22 cellular contexts compared by ENCODE assay signal in the genomic region with DNA sequence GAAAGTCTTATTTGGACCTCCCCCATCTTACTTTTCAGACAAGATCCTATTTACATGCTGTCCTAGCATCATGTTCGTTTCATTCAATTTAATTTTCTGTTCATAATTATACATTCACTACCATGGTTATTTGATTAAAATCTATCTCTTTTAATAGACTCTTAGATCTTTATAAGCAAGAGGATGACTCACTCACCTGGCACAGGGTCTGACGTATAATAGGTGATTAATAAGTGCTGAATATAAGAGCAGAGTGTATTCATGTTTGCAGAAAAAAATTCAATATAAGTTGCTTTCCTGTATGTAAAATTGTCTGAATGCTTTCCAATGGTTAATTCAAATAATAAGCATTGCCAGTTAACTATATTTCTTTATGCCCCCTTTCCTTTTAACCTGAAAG.
A peak's percentile ranks its signal among the peaks of the same experiment; 100 is the strongest.
DNase-seq lines count a peak whose midpoint lies in the region; ATAC-seq, FAIRE-seq and TF ChIP-seq lines count a peak whose summit lies in the region.
"Had no signal": no experiment of that assay in that cellular context is flagged by ENCODE, and none has a peak within 500 bp of the region (broad histone marks: within the 10 kb centered on the region; RNA-seq: fewer than 3 reads in every experiment).

No MANE protein-coding gene starts in this region.

- TF ChIP-seq CTCF in A549 (IDR thresholded peaks at IDR 0.05) (no peak), LNCaP clone FGC (IDR thresholded peaks at IDR 0.05; ENCODE audit: control insufficient read depth, extremely low read depth, insufficient read depth) (no peak), mammary epithelial cell (conservative IDR thresholded peaks at IDR 0.05 in 1 of 2, IDR thresholded peaks at IDR 0.05 in 1 of 2; ENCODE audit: extremely low read depth in 1 of 2, insufficient read depth in 1 of 2, low read depth in 1 of 2, low read length in 2 of 2) (no peak), foreskin keratinocyte (conservative IDR thresholded peaks at IDR 0.05) (no peak), prostate gland (IDR thresholded peaks at IDR 0.05) (no peak)

- intact Hi-C loops in mammary epithelial cell (cut with micrococcal nuclease) (no loop called here), posterior vena cava (cut with DNase I) (no loop called here), cardiac septum (cut with DNase I) (no loop called here), prostate gland (cut with DNase I) (no loop called here)

- peaks cover 19% of the 10 kb centered on the region for H3K4me1 ChIP-seq in A549
- peaks cover 11% of the 10 kb centered on the region for H3K4me1 ChIP-seq in mammary epithelial cell (ENCODE audit: insufficient read depth, low read length)
- H3K4me1 ChIP-seq in foreskin keratinocyte = peaks cover 22% of the 10 kb centered on the region
- no peaks in the 10 kb centered on the region for H3K4me1 ChIP-seq in prostate gland (replicated peaks)
- H3K4me1 ChIP-seq: BE2C had no signal

- no peak overlapping the region for H2AFZ ChIP-seq in mammary epithelial cell (ENCODE audit: low read depth, low read length)

- dilution Hi-C loops in mammary epithelial cell (cut with HindIII; ENCODE audit: low sequenced_read_pairs) = no loop called here

- in situ Hi-C loops in mammary epithelial cell (cut with MboI; ENCODE audit: low sequenced_read_pairs in 2 of 2) = no loop called here

- 0 out of 3 replicates have a peak, but pooled peaks cover under 1% of the 10 kb centered on the region for H3K9me3 ChIP-seq in A549
- H3K9me3 ChIP-seq in mammary epithelial cell (replicated peaks; ENCODE audit: insufficient read depth, low read length) = no peaks in the 10 kb centered on the region
- no peaks in the 10 kb centered on the region for H3K9me3 ChIP-seq in prostate gland
- H3K9me3 ChIP-seq: BE2C had no signal

- no peak overlapping the region for H3K4me3 ChIP-seq in A549
- H3K4me3 ChIP-seq in LNCaP clone FGC (ENCODE audit: low read depth, low read length) = no peak overlapping the region
- no peak overlapping the region for H3K4me3 ChIP-seq in mammary epithelial cell (replicated peaks in 1 of 3; ENCODE audit: insufficient read depth in 1 of 3, low read depth in 2 of 3, low read length in 3 of 3)
- no peak overlapping the region for H3K4me3 ChIP-seq in prostate gland
- H3K4me3 ChIP-seq: SK-N-MC had no signal

- TF ChIP-seq RAD21 in A549 (conservative IDR thresholded peaks at IDR 0.05 in 1 of 2, IDR thresholded peaks at IDR 0.05 in 1 of 2) = no peak

- H3K27ac ChIP-seq in A549 = no peak overlapping the region
- H3K27ac ChIP-seq in mammary epithelial cell (ENCODE audit: insufficient read depth, low read depth, low read length) = no peak overlapping the region
- H3K27ac ChIP-seq in foreskin keratinocyte = no peak overlapping the region
- no peak overlapping the region for H3K27ac ChIP-seq in prostate gland
- H3K27ac ChIP-seq: SK-N-MC had no signal

- BruUV-seq in mammary epithelial cell (replicated peaks; lab: Mats Ljungman, UMichigan) = no TSS peak

- no peak overlapping the region for H3K9ac ChIP-seq in mammary epithelial cell (ENCODE audit: insufficient read depth, low read length)

- no peaks in the 10 kb centered on the region for H3K79me2 ChIP-seq in mammary epithelial cell (ENCODE audit: insufficient read depth, low read length)

- ATAC-seq in A549 = no peak
- peak; percentile 91 for ATAC-seq in foreskin keratinocyte

- no peak for TF ChIP-seq EP300 in A549 (IDR thresholded peaks at IDR 0.05)

- WGBS in A549 (ENCODE audit: missing lambda C conversion rate) = 21% methylated on average over 2 of the region's 2 CpGs
- 8% methylated on average over 2 of the region's 2 CpGs for WGBS in mammary epithelial cell (ENCODE audit: low coverage, missing lambda C conversion rate)
- WGBS in prostate gland = 46% methylated on average over 2 of the region's 2 CpGs

- H3K36me3 ChIP-seq in mammary epithelial cell (ENCODE audit: insufficient read depth, low read length) (no peaks in the 10 kb centered on the region), prostate gland (no peaks in the 10 kb centered on the region)
- H3K36me3 ChIP-seq: BE2C had no signal

- H4K20me1 ChIP-seq in mammary epithelial cell (ENCODE audit: insufficient read depth, low read length) = no peaks in the 10 kb centered on the region

- FAIRE-seq in A549 (lab: Jason Lieb, UNC) = peak; percentile 43
- FAIRE-seq: A204.1 had no signal

- H3K4me2 ChIP-seq in A549 = 0 out of 3 replicates have a peak overlapping the region, but pooled peaks have one; percentile 11
- no peak overlapping the region for H3K4me2 ChIP-seq in mammary epithelial cell (ENCODE audit: insufficient read depth, low read depth, low read length)

- CTCF ChIA-PET in A549 (lab: Yijun Ruan, JAX) = interaction anchor here (0.8 to 1.7 kb wide), 2 partner anchors 11 to 864 kb away, joined by 3 to 7 read pairs; no protein-coding TSS in a partner anchor
- CTCF ChIA-PET in mammary epithelial cell (lab: Charles Lee; ENCODE audit: low non-redundant PET) = no interaction called here

- no peak for TF ChIP-seq POLR2A in A549 (IDR thresholded peaks at IDR 0.05; ENCODE audit: low read length)
- TF ChIP-seq POLR2A in prostate gland (IDR thresholded peaks at IDR 0.05) = no peak

- DNase-seq in A549 (ENCODE audit: low read depth in 1 of 2, low spot score in 1 of 2) (no peak), LNCaP clone FGC (ENCODE audit: low read depth) (peak; percentile 13), mammary epithelial cell (peak; percentile 67), foreskin keratinocyte (peak in 1 of 2 donors; percentile 68), mesenteric fat pad (ENCODE audit: low spot score) (no peak), posterior vena cava (ENCODE audit: low spot score) (no peak), cardiac septum (ENCODE audit: low spot score) (no peak), prostate gland (ENCODE audit: low spot score) (no peak)
- DNase-seq: BE2C, EL, GF-D8, Karpas-422, MM.1S, NCI-H1092, NCI-H1436, NCI-H1930, NCI-H345, NCI-H526, OCI-M1, SHP77 treated with DMSO at 0.1 percent for 48 hours had no signal

- no peaks in the 10 kb centered on the region for H3K27me3 ChIP-seq in mammary epithelial cell (ENCODE audit: insufficient read depth, low read length)
- no peaks in the 10 kb centered on the region for H3K27me3 ChIP-seq in foreskin keratinocyte
- no peaks in the 10 kb centered on the region for H3K27me3 ChIP-seq in prostate gland (replicated peaks; ENCODE audit: insufficient read depth)
- H3K27me3 ChIP-seq: BE2C had no signal

- POLR2A ChIA-PET in A549 (lab: Yijun Ruan, JAX) = no interaction called here

TF ChIP-seq in A549, 52 proteins besides CTCF, POLR2A, EP300 and RAD21:
- TF ChIP-seq, protein P1, sequence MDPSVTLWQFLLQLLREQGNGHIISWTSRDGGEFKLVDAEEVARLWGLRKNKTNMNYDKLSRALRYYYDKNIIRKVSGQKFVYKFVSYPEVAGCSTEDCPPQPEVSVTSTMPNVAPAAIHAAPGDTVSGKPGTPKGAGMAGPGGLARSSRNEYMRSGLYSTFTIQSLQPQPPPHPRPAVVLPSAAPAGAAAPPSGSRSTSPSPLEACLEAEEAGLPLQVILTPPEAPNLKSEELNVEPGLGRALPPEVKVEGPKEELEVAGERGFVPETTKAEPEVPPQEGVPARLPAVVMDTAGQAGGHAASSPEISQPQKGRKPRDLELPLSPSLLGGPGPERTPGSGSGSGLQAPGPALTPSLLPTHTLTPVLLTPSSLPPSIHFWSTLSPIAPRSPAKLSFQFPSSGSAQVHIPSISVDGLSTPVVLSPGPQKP (IDR thresholded peaks at IDR 0.05; ENCODE audit: low read depth, low read length) = no peak
- TF ChIP-seq JUNB (IDR thresholded peaks at IDR 0.05) (no peak), CHD4 (IDR thresholded peaks at IDR 0.05; ENCODE audit: borderline replicate concordance) (no peak), FOSL2 (IDR thresholded peaks at IDR 0.05) (no peak), FOSL2 (CRISPR knock-in tag; IDR thresholded peaks at IDR 0.05) (peak; percentile 34; the same call in 1 of the 2 replicates)

Comparison
In these comparisons a context has a peak if more than half of its experiments do, and no peak if none do; other contexts are left out.
1. DNase-seq: peak in LNCaP clone FGC (single experiment) and mammary epithelial cell (single experiment); none in A549 (0 of 2), mesenteric fat pad (single experiment), posterior vena cava (single experiment), cardiac septum (single experiment) and prostate gland (single experiment).